ENCODE assay signal across 28 cellular contexts in the genomic region with DNA sequence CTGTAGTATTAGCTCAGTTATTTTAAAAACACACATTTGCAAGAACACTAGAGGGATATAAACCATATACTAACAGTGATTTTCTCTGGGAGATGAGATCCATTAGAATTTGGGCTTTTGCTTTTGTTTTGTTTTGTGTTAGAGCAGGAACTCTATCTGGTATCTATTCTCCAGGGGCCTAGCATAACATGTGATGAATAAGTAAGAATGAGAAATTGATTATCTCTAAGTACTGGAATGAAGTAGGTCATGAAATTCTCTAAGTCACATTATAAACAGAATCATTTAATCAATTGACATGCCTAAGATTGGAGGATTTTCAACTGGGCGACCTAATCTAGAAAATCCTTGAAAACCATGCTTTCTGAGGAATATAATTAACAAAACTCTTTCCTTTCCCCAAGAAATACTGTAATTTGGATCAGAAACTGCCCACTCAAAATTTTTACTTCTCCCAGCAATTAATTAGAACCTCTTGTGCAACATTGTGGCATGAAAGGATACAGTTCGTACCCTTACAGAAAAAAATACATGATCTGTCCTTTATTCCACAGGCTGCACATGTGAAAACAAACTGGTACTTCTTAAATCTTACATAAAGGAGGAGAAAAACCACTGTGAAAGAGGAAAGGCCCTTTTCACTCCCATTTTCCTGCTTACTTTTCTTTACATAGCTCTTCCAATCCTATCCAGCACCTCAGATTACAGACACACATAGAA.
DNase-seq lines count a peak whose midpoint lies in the region; ATAC-seq, FAIRE-seq and TF ChIP-seq lines count a peak whose summit lies in the region.
"Had no signal": no experiment of that assay in that cellular context is flagged by ENCODE, and none has a peak within 500 bp of the region (broad histone marks: within the 10 kb centered on the region; RNA-seq: fewer than 3 reads in every experiment).

No MANE protein-coding gene starts in this region.

- H4K91ac ChIP-seq in mesenchymal stem cell (ENCODE audit: low read length) = no peak overlapping the region

- H2BK120ac ChIP-seq in mesenchymal stem cell (ENCODE audit: low read depth, low read length) = no peak overlapping the region

- no peak overlapping the region for H4K8ac ChIP-seq in mesenchymal stem cell (ENCODE audit: low read length)

- no peak overlapping the region for H2BK5ac ChIP-seq in mesenchymal stem cell (ENCODE audit: low read depth, low read length, poor library complexity, severe bottlenecking)

- H4K20me1 ChIP-seq in astrocyte (ENCODE audit: insufficient read depth, low read length) = peaks cover 47% of the 10 kb centered on the region

- no peak overlapping the region for H2BK12ac ChIP-seq in mesenchymal stem cell (ENCODE audit: low read length in 2 of 2)

- no peaks in the 10 kb centered on the region for H3K27me3 Mint-ChIP-seq in astrocyte (ENCODE audit: low read depth, unreplicated experiment)
- H3K27me3 Mint-ChIP-seq: activated naive CD8-positive, alpha-beta T cell treated with anti-CD3 and anti-CD28 coated beads, Interleukin-2, amount 10 ng/mL, durations not matched to agents 7 days and 5 days; natural killer cell treated with Interleukin-12 subunit alpha and Interleukin-12 subunit beta and Interleukin-15 and Interleukin-18, amount 100 ng/mL, for 72 hours; stimulated activated memory B cell treated with anti-CD40 and anti-IgM and Interleukin-4, amounts not matched to agents 10 μg/mL and 1 μg/mL and 100 μg/mL, for 72 hours had no signal

- no peak for ATAC-seq in HG03432 (IDR thresholded peaks at IDR 0.05; ENCODE audit: unreplicated experiment)
- no peak for ATAC-seq in esophagus mucosa
- ATAC-seq: A549; left lobe of liver; natural killer cell treated with Interleukin-12 subunit alpha and Interleukin-12 subunit beta and Interleukin-15 and Interleukin-18, amount 100 ng/mL, for 72 hours; stimulated activated memory B cell treated with anti-CD40 and anti-IgM and Interleukin-4, amounts not matched to agents 10 μg/mL and 1 μg/mL and 100 μg/mL, for 72 hours had no signal

- no peak overlapping the region for H3K4me3 Mint-ChIP-seq in astrocyte (ENCODE audit: unreplicated experiment)
- H3K4me3 Mint-ChIP-seq: activated naive CD8-positive, alpha-beta T cell treated with anti-CD3 and anti-CD28 coated beads, Interleukin-2, amount 10 ng/mL, durations not matched to agents 7 days and 5 days; H9; natural killer cell treated with Interleukin-12 subunit alpha and Interleukin-12 subunit beta and Interleukin-15 and Interleukin-18, amount 100 ng/mL, for 72 hours; stimulated activated memory B cell treated with anti-CD40 and anti-IgM and Interleukin-4, amounts not matched to agents 10 μg/mL and 1 μg/mL and 100 μg/mL, for 72 hours; T-helper 1 cell treated with Interleukin-12 subunit alpha and Interleukin-12 subunit beta and Interleukin-4 antibody, amounts not matched to agents 30 μg/mL and 1 μg/mL, for 36 hours had no signal

- no peak overlapping the region for H2BK15ac ChIP-seq in mesenchymal stem cell (ENCODE audit: low read depth, poor library complexity, severe bottlenecking)

- H3K18ac ChIP-seq in mesenchymal stem cell (ENCODE audit: low read depth in 1 of 2, low read length in 2 of 2) = no peak overlapping the region

- H3K4me1 ChIP-seq in left ventricle myocardium inferior (peaks cover 39% of the 10 kb centered on the region), astrocyte (ENCODE audit: insufficient read depth, low read length) (no peaks in the 10 kb centered on the region), mesenchymal stem cell (ENCODE audit: control insufficient read depth, insufficient read depth, low read depth, low read length) (no peaks in the 10 kb centered on the region)
- H3K4me1 ChIP-seq: prostate gland had no signal

- H3K9ac ChIP-seq in astrocyte (ENCODE audit: low read length) (no peak overlapping the region), mesenchymal stem cell (ENCODE audit: low read length) (peak overlapping the region; percentile 69)

- no peak overlapping the region for H3K4me2 ChIP-seq in astrocyte (ENCODE audit: low read length)
- H3K4me2 ChIP-seq in mesenchymal stem cell (ENCODE audit: low read length, poor library complexity, severe bottlenecking) = no peak overlapping the region
- H3K4me2 ChIP-seq: A549 had no signal

- no peak overlapping the region for H3K4ac ChIP-seq in mesenchymal stem cell (ENCODE audit: low read depth in 1 of 2, low read length in 2 of 2)

- no peak overlapping the region for H3K14ac ChIP-seq in mesenchymal stem cell (ENCODE audit: low read length in 2 of 2)

- H3K27me3 ChIP-seq in left ventricle myocardium inferior (ENCODE audit: low read depth) (no peaks in the 10 kb centered on the region), astrocyte (ENCODE audit: insufficient read depth, low read length) (no peaks in the 10 kb centered on the region), mesenchymal stem cell (ENCODE audit: control insufficient read depth in 1 of 2, insufficient read depth in 1 of 2, low read length in 2 of 2) (no peaks in the 10 kb centered on the region)
- H3K27me3 ChIP-seq: brain microvascular endothelial cell, heart right ventricle, MG63, SJSA1 had no signal

- H3K27ac ChIP-seq in left ventricle myocardium inferior (replicated peaks) = peak overlapping the region; percentile 17
- H3K27ac ChIP-seq in astrocyte (ENCODE audit: low read depth, low read length) = no peak overlapping the region
- H3K27ac ChIP-seq in mesenchymal stem cell (ENCODE audit: low read length, poor library complexity, severe bottlenecking) = no peak overlapping the region
- H3K27ac ChIP-seq: brain microvascular endothelial cell, coronary artery, heart right ventricle, prostate gland, SJSA1 had no signal

- TF ChIP-seq CTCF in left ventricle myocardium inferior (IDR thresholded peaks at IDR 0.05; ENCODE audit: borderline replicate concordance) (no peak), astrocyte (IDR thresholded peaks at IDR 0.05; ENCODE audit: insufficient read depth, low read depth, low read length) (no peak)

- peaks cover 18% of the 10 kb centered on the region for H3K36me3 Mint-ChIP-seq in astrocyte (ENCODE audit: low read depth, unreplicated experiment)

- no peak overlapping the region for H3K23ac ChIP-seq in mesenchymal stem cell (ENCODE audit: low read length in 2 of 2)

- no peaks in the 10 kb centered on the region for H3K9me3 Mint-ChIP-seq in astrocyte (ENCODE audit: unreplicated experiment)
- H3K9me3 Mint-ChIP-seq: activated naive CD8-positive, alpha-beta T cell treated with anti-CD3 and anti-CD28 coated beads, Interleukin-2, amount 10 ng/mL, durations not matched to agents 7 days and 5 days; natural killer cell treated with Interleukin-12 subunit alpha and Interleukin-12 subunit beta and Interleukin-15 and Interleukin-18, amount 100 ng/mL, for 72 hours; stimulated activated memory B cell treated with anti-CD40 and anti-IgM and Interleukin-4, amounts not matched to agents 10 μg/mL and 1 μg/mL and 100 μg/mL, for 72 hours; T-helper 1 cell treated with Interleukin-12 subunit alpha and Interleukin-12 subunit beta and Interleukin-4 antibody, amounts not matched to agents 30 μg/mL and 1 μg/mL, for 36 hours had no signal

- DNase-seq in left ventricle myocardium inferior = no peak
- DNase-seq in cardiac septum (ENCODE audit: low spot score) = no peak
- no peak for DNase-seq in astrocyte (ENCODE audit: low read depth)
- DNase-seq in mesenchymal stem cell = no peak
- no peak for DNase-seq in GM19238 (ENCODE audit: insufficient read length, low spot score)
- DNase-seq in stimulated activated CD8-positive, alpha-beta memory T cell treated with anti-CD3 and anti-CD28 coated beads, Interleukin-4, amount 100 ng/mL, for 48 hours = no peak
- DNase-seq: activated CD4-positive, alpha-beta T cell treated with anti-CD3 and anti-CD28 coated beads, Interleukin-2, amount 50 U/mL, for 1 hour; activated naive CD8-positive, alpha-beta T cell treated with anti-CD3 and anti-CD28 coated beads, Interleukin-2, amount 10 ng/mL, durations not matched to agents 7 days and 5 days; brain microvascular endothelial cell; DND-41; H9; heart right ventricle; MG63; NCI-H1417 treated with DMSO at 0.1 percent for 48 hours; NCI-H510A treated with DMSO at 0.1 percent for 48 hours; stimulated activated CD4-positive, alpha-beta T cell treated with anti-CD3 and anti-CD28 coated beads, Interleukin-1b, Interleukin-23, amount 100 ng/mL, for 48 hours had no signal

- H3K36me3 ChIP-seq in left ventricle myocardium inferior (no peaks in the 10 kb centered on the region), astrocyte (ENCODE audit: insufficient read depth, low read length) (no peaks in the 10 kb centered on the region), mesenchymal stem cell (ENCODE audit: control insufficient read depth in 1 of 2, insufficient read depth in 2 of 2, low read depth in 1 of 2, low read length in 2 of 2) (peaks cover 0 to 9% of the 10 kb centered on the region in 2 experiments)
- H3K36me3 ChIP-seq: brain microvascular endothelial cell, prostate gland had no signal

- peak; percentile 17 for FAIRE-seq in astrocyte (lab: Jason Lieb, UNC)
- FAIRE-seq: A549, endometrium, GM12891 had no signal

- intact Hi-C loops in left ventricle myocardium inferior (cut with micrococcal nuclease) (no loop called here), cardiac septum (cut with DNase I) (no loop called here)

- no peak overlapping the region for H3K27ac Mint-ChIP-seq in astrocyte (ENCODE audit: unreplicated experiment)
- H3K27ac Mint-ChIP-seq: activated naive CD8-positive, alpha-beta T cell treated with anti-CD3 and anti-CD28 coated beads, Interleukin-2, amount 10 ng/mL, durations not matched to agents 7 days and 5 days; natural killer cell treated with Interleukin-12 subunit alpha and Interleukin-12 subunit beta and Interleukin-15 and Interleukin-18, amount 100 ng/mL, for 72 hours; stimulated activated memory B cell treated with anti-CD40 and anti-IgM and Interleukin-4, amounts not matched to agents 10 μg/mL and 1 μg/mL and 100 μg/mL, for 72 hours; T-helper 1 cell treated with Interleukin-12 subunit alpha and Interleukin-12 subunit beta and Interleukin-4 antibody, amounts not matched to agents 30 μg/mL and 1 μg/mL, for 36 hours had no signal

- H3K9me3 ChIP-seq in left ventricle myocardium inferior (replicated peaks) (no peaks in the 10 kb centered on the region), astrocyte (ENCODE audit: insufficient read depth, low read depth, low read length) (no peaks in the 10 kb centered on the region), mesenchymal stem cell (ENCODE audit: control insufficient read depth, low read length) (no peaks in the 10 kb centered on the region)
- H3K9me3 ChIP-seq: A549, heart right ventricle, MG63, prostate gland, SJSA1 had no signal

- no peak overlapping the region for H2AK5ac ChIP-seq in mesenchymal stem cell (ENCODE audit: low read length, severe bottlenecking)

- H3K4me3 ChIP-seq in left ventricle myocardium inferior = no peak overlapping the region
- no peak overlapping the region for H3K4me3 ChIP-seq in astrocyte (ENCODE audit: insufficient read depth, low read depth, low read length)
- peak overlapping the region in 1 of 2 experiments; percentile 34 for H3K4me3 ChIP-seq in mesenchymal stem cell (ENCODE audit: insufficient read depth in 1 of 2, low read depth in 1 of 2, low read length in 2 of 2)
- H3K4me3 ChIP-seq: A549, coronary artery, heart right ventricle, MG63, prostate gland, SJSA1 had no signal

- peaks cover 75% of the 10 kb centered on the region for H3K79me2 ChIP-seq in astrocyte (ENCODE audit: insufficient read depth, low read length)

- H3K79me1 ChIP-seq in mesenchymal stem cell (replicated peaks; ENCODE audit: low read length, poor library complexity, severe bottlenecking) = peaks cover 22% of the 10 kb centered on the region

- no peak overlapping the region for H2AFZ ChIP-seq in astrocyte (ENCODE audit: low read depth, low read length)
- H2AFZ ChIP-seq in mesenchymal stem cell (ENCODE audit: low read depth, low read length) = no peak overlapping the region

- 95% methylated on average over 2 of the region's 2 CpGs for WGBS in mesenchymal stem cell

- peaks cover 19% of the 10 kb centered on the region for H3K4me1 Mint-ChIP-seq in astrocyte (ENCODE audit: low read depth, unreplicated experiment)
